In genomic region chr19:1098177-1099051, GRCh38 we compare ENCODE assay signal across 9 cellular contexts. TPM values are rescaled to one million over a fixed set of nuclear protein-coding genes. Genes with fewer than 3 reads are reported as not detected.
DNase-seq lines count a peak whose midpoint lies in the region; ATAC-seq and TF ChIP-seq lines count a peak whose summit lies in the region.
"Had no signal": no experiment of that assay in that cellular context is flagged by ENCODE, and none has a peak within 500 bp of the region (broad histone marks: within the 10 kb centered on the region; RNA-seq: fewer than 3 reads in every experiment).

No MANE protein-coding gene starts in this region.

- H3K4me3 Mint-ChIP-seq in naive thymus-derived CD8-positive, alpha-beta T cell, result peak overlapping the region in 2 of 10 donors; percentile 10 to 22

- no peak for ATAC-seq in naive thymus-derived CD8-positive, alpha-beta T cell
- ATAC-seq in GM18870 (IDR thresholded peaks at IDR 0.05; ENCODE audit: unreplicated experiment), result no peak

- no peak overlapping the region for H2AFZ ChIP-seq in mammary epithelial cell (ENCODE audit: low read depth, low read length)

- peak overlapping the region; percentile 90 for H3K27ac ChIP-seq in BLaER1
- H3K27ac ChIP-seq in mammary epithelial cell (ENCODE audit: insufficient read depth, low read depth, low read length), result peak overlapping the region; percentile 51

- no TSS peak for BruUV-seq in mammary epithelial cell (replicated peaks; lab: Mats Ljungman, UMichigan)

- H3K9me3 ChIP-seq in BLaER1, result no peaks in the 10 kb centered on the region
- no peaks in the 10 kb centered on the region for H3K9me3 ChIP-seq in mammary epithelial cell (replicated peaks; ENCODE audit: insufficient read depth, low read length)

- H3K27me3 Mint-ChIP-seq in naive thymus-derived CD8-positive, alpha-beta T cell, result no peaks in the 10 kb centered on the region

- TF ChIP-seq CTCF in LNCaP clone FGC (IDR thresholded peaks at IDR 0.05; ENCODE audit: control insufficient read depth, extremely low read depth, insufficient read depth) (0 out of 2 replicates have a peak, but pooled peaks have one; percentile 8), mammary epithelial cell (conservative IDR thresholded peaks at IDR 0.05 in 1 of 2, IDR thresholded peaks at IDR 0.05 in 1 of 2; ENCODE audit: extremely low read depth in 1 of 2, insufficient read depth in 1 of 2, low read depth in 1 of 2, low read length in 2 of 2) (peak in 1 of 2 donors; percentile 19)

- peaks cover 6% of the 10 kb centered on the region for H3K36me3 ChIP-seq in BLaER1
- H3K36me3 ChIP-seq in mammary epithelial cell (ENCODE audit: insufficient read depth, low read length), result no peaks in the 10 kb centered on the region

- H3K27me3 ChIP-seq in BLaER1, result no peaks in the 10 kb centered on the region
- H3K27me3 ChIP-seq in mammary epithelial cell (ENCODE audit: insufficient read depth, low read length), result no peaks in the 10 kb centered on the region

- dilution Hi-C loops in mammary epithelial cell (cut with HindIII; ENCODE audit: low sequenced_read_pairs), result no loop called here

- peaks cover 20 to 69% (median 63%) of the 10 kb centered on the region in 4 donors for H3K4me1 Mint-ChIP-seq in naive thymus-derived CD8-positive, alpha-beta T cell

- CTCF ChIA-PET in mammary epithelial cell (lab: Charles Lee; ENCODE audit: low non-redundant PET), result no interaction called here

- peaks cover 19% of the 10 kb centered on the region for H3K79me2 ChIP-seq in mammary epithelial cell (ENCODE audit: insufficient read depth, low read length)

- H3K4me1 ChIP-seq in BLaER1 (peaks cover 85% of the 10 kb centered on the region), mammary epithelial cell (ENCODE audit: insufficient read depth, low read length) (peaks cover 41% of the 10 kb centered on the region)

- POLR2A ChIA-PET in naive thymus-derived CD8-positive, alpha-beta T cell (lab: Charles Lee), result interaction anchor here (0.7 to 16.6 kb wide), 3 partner anchors 21 to 298 kb away, joined by 3 to 621 read pairs (median 3); partner anchors contain the start of gene ARHGAP45

- intact Hi-C loops in mammary epithelial cell (cut with micrococcal nuclease), result no loop called here

- 57% methylated on average over 9 of the region's 15 CpGs for WGBS in mammary epithelial cell (ENCODE audit: low coverage, missing lambda C conversion rate)

- peak overlapping the region in 7 of 10 donors; percentile 19 to 83 (median 62) for H3K27ac Mint-ChIP-seq in naive thymus-derived CD8-positive, alpha-beta T cell

- H3K4me3 ChIP-seq in BLaER1 (no peak overlapping the region), LNCaP clone FGC (ENCODE audit: low read depth, low read length) (no peak overlapping the region), mammary epithelial cell (replicated peaks in 1 of 3; ENCODE audit: insufficient read depth in 1 of 3, low read depth in 2 of 3, low read length in 3 of 3) (no peak overlapping the region)

- H3K9ac ChIP-seq in BLaER1 (no peak overlapping the region), mammary epithelial cell (ENCODE audit: insufficient read depth, low read length) (peak overlapping the region; percentile 7)

- peaks cover 0 to 2% (median 0%) of the 10 kb centered on the region in 9 donors for H3K9me3 Mint-ChIP-seq in naive thymus-derived CD8-positive, alpha-beta T cell

- peak; percentile 66 for DNase-seq in LNCaP clone FGC (ENCODE audit: low read depth)
- DNase-seq in mammary epithelial cell, result no peak
- no peak for DNase-seq in naive thymus-derived CD8-positive, alpha-beta T cell
- no peak for DNase-seq in NCI-H128 (lab: John Stamatoyannopoulos, UW; ENCODE audit: unreplicated experiment)
- DNase-seq in NCI-H1694 treated with DMSO at 0.1 percent for 48 hours (lab: John Stamatoyannopoulos, UW), result no peak
- no peak for DNase-seq in activated CD8-positive, alpha-beta memory T cell treated with anti-CD3 and anti-CD28 coated beads, Interleukin-2, amount 50 U/mL, for 4 hours
- DNase-seq: NCI-H510A had no signal

- H3K4me2 ChIP-seq in BLaER1 (peak overlapping the region; percentile 84), mammary epithelial cell (ENCODE audit: insufficient read depth, low read depth, low read length) (no peak overlapping the region)

- in situ Hi-C loops in mammary epithelial cell (cut with MboI; ENCODE audit: low sequenced_read_pairs in 2 of 2), result no loop called here

- peaks cover 0 to 4% (median 0%) of the 10 kb centered on the region in 3 donors for H3K36me3 Mint-ChIP-seq in naive thymus-derived CD8-positive, alpha-beta T cell

- H4K20me1 ChIP-seq in BLaER1, result peaks cover 16% of the 10 kb centered on the region
- H4K20me1 ChIP-seq in mammary epithelial cell (ENCODE audit: insufficient read depth, low read length), result no peaks in the 10 kb centered on the region

RNA-seq across cellular contexts. Expression of gene POLR2E, which starts 3.2 kb away (rescaled TPM):
- 100 to 1,000 TPM in 1 of 2 donors, 10 to 100 TPM in 1; 63.7 to 233 TPM for total RNA-seq in mammary epithelial cell
- polyA plus RNA-seq in mammary epithelial cell, result 258 TPM
- polyA minus RNA-seq in mammary epithelial cell, result 118 TPM
- 10 to 100 TPM; 88.0 to 95.3 TPM for total RNA-seq in naive thymus-derived CD8-positive, alpha-beta T cell
- 100 to 1,000 TPM; 159 to 233 (median 187) TPM for polyA plus RNA-seq in naive thymus-derived CD8-positive, alpha-beta T cell

RNA-seq across cellular contexts. Expression of gene GPX4, which starts 5.4 kb away (rescaled TPM):
- 100 to 1,000 TPM; 154 to 216 TPM for total RNA-seq in mammary epithelial cell
- polyA plus RNA-seq in mammary epithelial cell, result 357 TPM
- polyA minus RNA-seq in mammary epithelial cell, result 97.5 TPM
- 100 to 1,000 TPM; 207 to 225 TPM for total RNA-seq in naive thymus-derived CD8-positive, alpha-beta T cell
- polyA plus RNA-seq in naive thymus-derived CD8-positive, alpha-beta T cell, result 100 to 1,000 TPM; 370 to 465 (median 405) TPM

RNA-seq across cellular contexts. Expression of gene ARHGAP45, which starts 31.4 kb away (rescaled TPM):
- total RNA-seq in mammary epithelial cell, result 1 to 10 TPM in 1 of 2 donors, under 1 TPM in 1; 0.94 to 6.0 TPM
- polyA plus RNA-seq in mammary epithelial cell, result 1.3 TPM
- polyA minus RNA-seq in mammary epithelial cell, result 0.10 TPM
- 1,000 to 10,000 TPM; 1,025 to 1,060 TPM for total RNA-seq in naive thymus-derived CD8-positive, alpha-beta T cell
- polyA plus RNA-seq in naive thymus-derived CD8-positive, alpha-beta T cell, result 100 to 1,000 TPM; 261 to 681 (median 358) TPM

RNA-seq across cellular contexts. Expression of gene ABCA7, which starts 58.5 kb away (rescaled TPM):
- 10 to 100 TPM; 14.3 to 28.4 TPM for total RNA-seq in mammary epithelial cell
- polyA plus RNA-seq in mammary epithelial cell, result 7.4 TPM
- 21.8 TPM for polyA minus RNA-seq in mammary epithelial cell
- total RNA-seq in naive thymus-derived CD8-positive, alpha-beta T cell, result 100 to 1,000 TPM; 221 to 232 TPM
- 10 to 100 TPM in 1 of 3 donors, 1 to 10 TPM in 2; 4.2 to 14.4 (median 8.7) TPM for polyA plus RNA-seq in naive thymus-derived CD8-positive, alpha-beta T cell

Comparison
In these comparisons a context has a peak if more than half of its experiments do, and no peak if none do; other contexts are left out.
1. RNA of gene ARHGAP45, which starts 31.4 kb away (total RNA-seq): 1,025 to 1,060 TPM in naive thymus-derived CD8-positive, alpha-beta T cell; 0.94 to 6.0 TPM in mammary epithelial cell; every median in the first group is over 100 times any median in the second.